In the genomic region with DNA sequence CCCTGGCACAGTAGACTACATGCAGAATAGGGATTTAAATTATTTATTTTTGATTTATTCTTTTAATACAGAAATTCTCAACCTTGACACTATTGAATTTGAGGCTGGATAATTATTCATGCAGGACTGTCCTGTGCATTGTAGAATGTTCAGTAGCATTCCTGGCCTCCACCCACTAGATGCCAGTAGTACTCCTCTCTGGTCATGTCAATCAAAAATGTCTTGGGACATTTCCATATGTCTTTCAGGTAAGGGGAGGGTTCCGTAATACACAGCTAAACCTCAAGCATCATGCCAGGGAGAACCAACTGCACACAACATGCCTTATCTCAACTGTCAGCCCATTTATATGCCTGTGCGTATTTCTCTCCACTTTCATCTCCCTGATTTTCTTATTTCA, we compare ENCODE assay signal across 19 cellular contexts.
A peak's percentile ranks its signal among the peaks of the same experiment; 100 is the strongest.
DNase-seq lines count a peak whose midpoint lies in the region; ATAC-seq and TF ChIP-seq lines count a peak whose summit lies in the region.
"Had no signal": no experiment of that assay in that cellular context is flagged by ENCODE, and none has a peak within 500 bp of the region (broad histone marks: within the 10 kb centered on the region; RNA-seq: fewer than 3 reads in every experiment).

No MANE protein-coding gene starts in this region.

- peak; percentile 6 for TF ChIP-seq CTCF in C4-2B (conservative IDR thresholded peaks at IDR 0.05)
- peak; percentile 54 for TF ChIP-seq CTCF in epithelial cell of proximal tubule (conservative IDR thresholded peaks at IDR 0.05; ENCODE audit: low read depth, low read length)
- no peak for TF ChIP-seq CTCF in osteoblast (IDR thresholded peaks at IDR 0.05; ENCODE audit: extremely low read depth, low read depth, low read length)

- no peaks in the 10 kb centered on the region for H4K20me1 ChIP-seq in osteoblast (ENCODE audit: insufficient read depth, low read length)

- DNase-seq in SW480 (ENCODE audit: low spot score) (peak; percentile 9), epithelial cell of proximal tubule (ENCODE audit: low read depth) (no peak), osteoblast (ENCODE audit: insufficient read length, low spot score, missing footprints) (peak; percentile 72), epidermal melanocyte (ENCODE audit: insufficient read length, low spot score) (no peak), NCI-H510A (lab: John Stamatoyannopoulos, UW) (no peak)
- DNase-seq in activated CD4-positive, alpha-beta T cell treated with anti-CD3 and anti-CD28 coated beads for 36 hours, result no peak
- DNase-seq: AML-193; CD4-positive, alpha-beta memory T cell; DMS153; DND-41; EL; GOT3; H9 had no signal

- no peaks in the 10 kb centered on the region for H3K36me3 ChIP-seq in osteoblast (ENCODE audit: insufficient read depth, low read length)

- H3K4me3 ChIP-seq in epithelial cell of proximal tubule (ENCODE audit: low read depth, low read length), result no peak overlapping the region
- no peak overlapping the region for H3K4me3 ChIP-seq in osteoblast (ENCODE audit: insufficient read depth, low read length)
- H3K4me3 ChIP-seq: A549, GM12878 had no signal

- H3K4me1 ChIP-seq in osteoblast (ENCODE audit: insufficient read depth, low read length), result no peaks in the 10 kb centered on the region
- H3K4me1 ChIP-seq: A549 had no signal

- no peak overlapping the region for H3K4me3 Mint-ChIP-seq in activated CD4-positive, alpha-beta T cell treated with anti-CD3 and anti-CD28 coated beads for 36 hours
- H3K4me3 Mint-ChIP-seq: CD14-positive monocyte; CD4-positive, alpha-beta memory T cell; H9; IgD-negative memory B cell had no signal

- no peaks in the 10 kb centered on the region for H3K9me3 ChIP-seq in osteoblast (ENCODE audit: low read depth, low read length)
- H3K9me3 ChIP-seq: A549 had no signal

- no peaks in the 10 kb centered on the region for H3K27me3 ChIP-seq in osteoblast (ENCODE audit: insufficient read depth, low read length)

- H3K4me2 ChIP-seq in osteoblast (ENCODE audit: insufficient read depth, low read length), result no peak overlapping the region
- H3K4me2 ChIP-seq: A549 had no signal

- H3K4me1 Mint-ChIP-seq in activated CD4-positive, alpha-beta T cell treated with anti-CD3 and anti-CD28 coated beads for 36 hours, result no peaks in the 10 kb centered on the region
- H3K4me1 Mint-ChIP-seq: CD14-positive monocyte; CD4-positive, alpha-beta memory T cell; H9; IgD-negative memory B cell had no signal

- ATAC-seq in activated CD4-positive, alpha-beta T cell treated with anti-CD3 and anti-CD28 coated beads for 36 hours, result no peak
- ATAC-seq: A549, GM12878, HepG2 had no signal

- no peaks in the 10 kb centered on the region for H3K79me2 ChIP-seq in osteoblast (ENCODE audit: insufficient read depth, low read length)

- no peak overlapping the region for H3K27ac ChIP-seq in C4-2B
- H3K27ac ChIP-seq in osteoblast (ENCODE audit: low read depth, low read length), result no peak overlapping the region
- H3K27ac ChIP-seq: A549 had no signal

- H3K27ac Mint-ChIP-seq in activated CD4-positive, alpha-beta T cell treated with anti-CD3 and anti-CD28 coated beads for 36 hours, result no peak overlapping the region
- H3K27ac Mint-ChIP-seq: CD14-positive monocyte; CD4-positive, alpha-beta memory T cell; H9; IgD-negative memory B cell had no signal

- H3K27me3 Mint-ChIP-seq in activated CD4-positive, alpha-beta T cell treated with anti-CD3 and anti-CD28 coated beads for 36 hours, result no peaks in the 10 kb centered on the region
- H3K27me3 Mint-ChIP-seq: CD4-positive, alpha-beta memory T cell; IgD-negative memory B cell had no signal

- no peaks in the 10 kb centered on the region for H3K36me3 Mint-ChIP-seq in activated CD4-positive, alpha-beta T cell treated with anti-CD3 and anti-CD28 coated beads for 36 hours (ENCODE audit: low read depth)
- H3K36me3 Mint-ChIP-seq: CD14-positive monocyte; CD4-positive, alpha-beta memory T cell; IgD-negative memory B cell had no signal

- no peak overlapping the region for H2AFZ ChIP-seq in osteoblast (ENCODE audit: low read length)

- intact Hi-C loops in activated CD4-positive, alpha-beta T cell treated with anti-CD3 and anti-CD28 coated beads for 36 hours (cut with DNase I, micrococcal nuclease), result no loop called here

- POLR2A ChIA-PET in activated CD4-positive, alpha-beta T cell treated with anti-CD3 and anti-CD28 coated beads for 36 hours (lab: Charles Lee), result no interaction called here

- H3K9me3 Mint-ChIP-seq in activated CD4-positive, alpha-beta T cell treated with anti-CD3 and anti-CD28 coated beads for 36 hours (ENCODE audit: low read depth), result peaks cover 6% of the 10 kb centered on the region

- CTCF ChIA-PET in activated CD4-positive, alpha-beta T cell treated with anti-CD3 and anti-CD28 coated beads for 36 hours (lab: Charles Lee), result no interaction called here

Comparison
In these comparisons a context has a peak if more than half of its experiments do, and no peak if none do; other contexts are left out.
1. DNase-seq: peak in SW480 (single experiment) and osteoblast (single experiment); none in epithelial cell of proximal tubule (single experiment), activated CD4-positive, alpha-beta T cell treated with anti-CD3 and anti-CD28 coated beads for 36 hours (single experiment), epidermal melanocyte (single experiment) and NCI-H510A (single experiment).